Comparison of ENCODE assay signal across 18 cellular contexts in the genomic region with DNA sequence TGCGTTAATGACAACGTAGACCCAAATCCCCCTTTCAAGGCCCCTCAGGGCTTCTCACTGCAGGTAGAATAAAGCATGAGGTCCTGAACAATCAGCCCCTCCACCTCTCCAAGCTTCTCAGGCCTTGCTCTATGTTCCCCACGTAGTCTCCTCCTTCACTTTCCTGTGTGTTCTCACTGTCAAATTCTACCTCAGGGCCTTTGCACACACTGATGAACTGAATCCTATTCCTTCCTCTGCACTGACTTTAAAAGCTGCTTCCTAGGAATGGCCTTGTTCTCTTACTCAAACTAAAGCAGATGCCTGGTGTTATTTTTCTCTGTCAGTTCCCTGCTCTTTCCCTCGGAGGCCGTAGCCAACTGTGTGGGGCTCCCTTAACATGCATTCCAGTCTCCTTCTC.
"Had no signal": no experiment of that assay in that cellular context is flagged by ENCODE, and none has a peak within 500 bp of the region (broad histone marks: within the 10 kb centered on the region; RNA-seq: fewer than 3 reads in every experiment).

No MANE protein-coding gene starts in this region.

- H3K9ac ChIP-seq: SK-N-SH had no signal

- H3K9me3 ChIP-seq: SK-N-SH had no signal

- DNase-seq: Karpas-422, KG1, MM.1S, NCI-H1092 treated with DMSO at 0.1 percent for 48 hours, NCI-H1436, NCI-H187, NCI-H2029, NCI-H2081 treated with DMSO at 0.1 percent for 48 hours, NCI-H2171, NCI-H226, NCI-H446, NCI-H510A, NCI-H524 treated with DMSO at 0.1 percent for 48 hours, NCI-H69, NCI-H774, SHP77, SK-N-SH had no signal

- H3K27ac ChIP-seq: RWPE1 had no signal

- H3K4me2 ChIP-seq: SK-N-SH had no signal
